ENCODE assay signal across 8 cellular contexts in genomic region chr1:22889213-22889827, GRCh38.
DNase-seq lines count a peak whose midpoint lies in the region; ATAC-seq and TF ChIP-seq lines count a peak whose summit lies in the region.

No MANE protein-coding gene starts in this region.

- H3K36me3 ChIP-seq in A673 (ENCODE audit: insufficient read depth, low read length, poor library complexity, severe bottlenecking) (no peaks in the 10 kb centered on the region), mucosa of descending colon (ENCODE audit: low read depth) (no peaks in the 10 kb centered on the region), MG63 (no peaks in the 10 kb centered on the region)

- no peak overlapping the region for H3K27ac ChIP-seq in A673 (ENCODE audit: low read depth, low read length, poor library complexity, severe bottlenecking)
- peak overlapping the region in 1 of 59 donors; percentile 14 for H3K27ac ChIP-seq in dorsolateral prefrontal cortex

- no peak overlapping the region for H3K4me3 ChIP-seq in A673 (ENCODE audit: low read depth, low read length, poor library complexity, severe bottlenecking)
- no peak overlapping the region for H3K4me3 ChIP-seq in dorsolateral prefrontal cortex
- no peak overlapping the region for H3K4me3 ChIP-seq in mucosa of descending colon
- no peak overlapping the region for H3K4me3 ChIP-seq in MG63

- DNase-seq in A673 (ENCODE audit: low spot score) (peak; percentile 54), NCI-H446 (lab: John Stamatoyannopoulos, UW) (peak; percentile 33 to 58), dorsolateral prefrontal cortex (peak in 1 of 10 donors; percentile 42), mucosa of descending colon (peak in 1 of 3 donors; percentile 41), MG63 (no peak)

- H3K9me3 ChIP-seq in A673 (ENCODE audit: low read depth, low read length, poor library complexity, severe bottlenecking): no peaks in the 10 kb centered on the region
- H3K9me3 ChIP-seq in mucosa of descending colon: no peaks in the 10 kb centered on the region
- H3K9me3 ChIP-seq in MG63: no peaks in the 10 kb centered on the region

- ATAC-seq in mucosa of descending colon (peak; percentile 53), HG03095 (IDR thresholded peaks at IDR 0.05; ENCODE audit: unreplicated experiment) (no peak), GM21390 (IDR thresholded peaks at IDR 0.05; ENCODE audit: unreplicated experiment) (no peak)

- no peaks in the 10 kb centered on the region for H3K27me3 ChIP-seq in A673 (replicated peaks; ENCODE audit: insufficient read depth, low read depth, low read length, poor library complexity)
- no peaks in the 10 kb centered on the region for H3K27me3 ChIP-seq in dorsolateral prefrontal cortex
- no peaks in the 10 kb centered on the region for H3K27me3 ChIP-seq in MG63

- peak; percentile 81 for TF ChIP-seq CTCF in A673 (conservative IDR thresholded peaks at IDR 0.05; ENCODE audit: low read depth, low read length)
- peak; percentile 13 for TF ChIP-seq CTCF in GM12801 (IDR thresholded peaks at IDR 0.05; ENCODE audit: extremely low read depth, insufficient read length)
- peak; percentile 66 to 91 (median 81) for TF ChIP-seq CTCF in dorsolateral prefrontal cortex (IDR thresholded peaks at IDR 0.05 in 54 of 56, conservative IDR thresholded peaks at IDR 0.05 in 2 of 56; ENCODE audit: low read depth in 1 of 56, partially characterized antibody in 56 of 56)
- TF ChIP-seq CTCF in mucosa of descending colon (IDR thresholded peaks at IDR 0.05): peak; percentile 42

- CTCF ChIA-PET in A673 (lab: Charles Lee): no interaction called here

- intact Hi-C loops in A673 (cut with micrococcal nuclease; ENCODE audit: unreplicated experiment): loop anchor here (10.0 kb wide), 1 partner anchor 215 kb away; no protein-coding TSS in a partner anchor
- intact Hi-C loops in dorsolateral prefrontal cortex (cut with DNase I): loop anchor here in 1 of 2 donors (2.0 to 5.0 kb wide), 2 partner anchors 72 to 187 kb away; no protein-coding TSS in a partner anchor
- intact Hi-C loops in mucosa of descending colon (cut with DNase I, micrococcal nuclease): no loop called here

- H3K4me1 ChIP-seq in A673 (ENCODE audit: insufficient read depth, low read length, poor library complexity, severe bottlenecking) (no peaks in the 10 kb centered on the region), mucosa of descending colon (ENCODE audit: low read depth) (no peaks in the 10 kb centered on the region)

- no TSS peak for BruUV-seq in A673 (replicated peaks; lab: Mats Ljungman, UMichigan)

- POLR2A ChIA-PET in A673 (lab: Charles Lee; ENCODE audit: low non-redundant PET): no interaction called here

Comparison
In these comparisons a context has a peak if more than half of its experiments do, and no peak if none do; other contexts are left out.
1. CTCF ChIP-seq: peak in every context shown above with its lines; median percentile 81 in A673; 81 in dorsolateral prefrontal cortex; 42 in mucosa of descending colon; 13 in GM12801.